ENCODE assay signal across 12 cellular contexts in the genomic region with DNA sequence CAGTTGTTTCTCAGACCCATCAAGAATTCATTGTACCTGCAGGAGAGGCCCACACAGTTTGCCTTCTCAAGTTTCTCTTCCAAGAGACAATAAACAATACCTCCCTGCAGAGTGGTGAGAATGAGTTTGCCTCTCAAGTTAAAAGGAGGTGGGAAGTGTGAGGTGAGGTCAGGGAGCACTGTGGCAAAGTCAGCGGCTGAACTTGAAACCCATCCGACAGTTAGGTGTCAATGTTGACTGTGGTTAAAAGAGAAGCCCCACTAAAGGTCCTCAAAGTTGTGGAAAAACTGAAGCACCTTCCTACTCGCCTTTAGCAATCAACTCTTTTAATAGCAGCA.
A peak's percentile ranks its signal among the peaks of the same experiment; 100 is the strongest.
DNase-seq lines count a peak whose midpoint lies in the region; ATAC-seq and TF ChIP-seq lines count a peak whose summit lies in the region.
"Had no signal": no experiment of that assay in that cellular context is flagged by ENCODE, and none has a peak within 500 bp of the region (broad histone marks: within the 10 kb centered on the region; RNA-seq: fewer than 3 reads in every experiment).

No MANE protein-coding gene starts in this region.

- WGBS in iPS DF 6.9 (ENCODE audit: insufficient coverage, insufficient read length), result no CpG with 5 or more reads among the region's 3 CpGs

- H3K27me3 Mint-ChIP-seq in activated naive CD4-positive, alpha-beta T cell treated with anti-CD3 and anti-CD28 coated beads for 36 hours (ENCODE audit: low read depth), result peaks cover 22% of the 10 kb centered on the region
- no peaks in the 10 kb centered on the region for H3K27me3 Mint-ChIP-seq in activated naive CD4-positive, alpha-beta T cell treated with anti-CD3 and anti-CD28 coated beads, Interleukin-2, amount 10 ng/mL, durations not matched to agents 7 days and 5 days

- CTCF ChIA-PET in activated naive CD4-positive, alpha-beta T cell treated with anti-CD3 and anti-CD28 coated beads for 36 hours (lab: Charles Lee), result no interaction called here
- CTCF ChIA-PET in activated naive CD4-positive, alpha-beta T cell treated with anti-CD3 and anti-CD28 coated beads, Interleukin-2, amount 10 ng/mL, durations not matched to agents 7 days and 5 days (lab: Charles Lee), result no interaction called here

- no peaks in the 10 kb centered on the region for H3K36me3 Mint-ChIP-seq in activated naive CD4-positive, alpha-beta T cell treated with anti-CD3 and anti-CD28 coated beads for 36 hours (ENCODE audit: low read depth)
- no peaks in the 10 kb centered on the region for H3K36me3 Mint-ChIP-seq in activated naive CD4-positive, alpha-beta T cell treated with anti-CD3 and anti-CD28 coated beads, Interleukin-2, amount 10 ng/mL, durations not matched to agents 7 days and 5 days

- no peaks in the 10 kb centered on the region for H3K27me3 ChIP-seq in iPS DF 6.9 (ENCODE audit: control insufficient read depth, insufficient read depth, low read length)
- no peaks in the 10 kb centered on the region for H3K27me3 ChIP-seq in left lung
- H3K27me3 ChIP-seq: stomach had no signal

- H3K27ac ChIP-seq in iPS DF 6.9 (ENCODE audit: low read length) (no peak overlapping the region), left lung (no peak overlapping the region)
- H3K27ac ChIP-seq: stomach had no signal

- peaks cover 14% of the 10 kb centered on the region for H3K4me1 Mint-ChIP-seq in activated naive CD4-positive, alpha-beta T cell treated with anti-CD3 and anti-CD28 coated beads for 36 hours (ENCODE audit: low read depth)
- H3K4me1 Mint-ChIP-seq in activated naive CD4-positive, alpha-beta T cell treated with anti-CD3 and anti-CD28 coated beads, Interleukin-2, amount 10 ng/mL, durations not matched to agents 7 days and 5 days, result no peaks in the 10 kb centered on the region

- H3K4me3 ChIP-seq in iPS DF 6.9 (ENCODE audit: low read length) (no peak overlapping the region), left lung (no peak overlapping the region)
- H3K4me3 ChIP-seq: stomach had no signal

- peak; percentile 40 for DNase-seq in activated naive CD4-positive, alpha-beta T cell treated with anti-CD3 and anti-CD28 coated beads for 36 hours
- DNase-seq in activated naive CD4-positive, alpha-beta T cell treated with anti-CD3 and anti-CD28 coated beads, Interleukin-2, amount 10 ng/mL, durations not matched to agents 7 days and 5 days, result no peak
- DNase-seq in NCI-H2107 treated with DMSO at 0.1 percent for 48 hours (lab: John Stamatoyannopoulos, UW; ENCODE audit: unreplicated experiment) (peak; percentile 70), iPS DF 6.9 (ENCODE audit: low read depth, low spot score) (peak; percentile 64), left lung (no peak), left ventricle myocardium superior (no peak)
- DNase-seq in stimulated activated CD8-positive, alpha-beta memory T cell treated with anti-CD3 and anti-CD28 coated beads, Interleukin-7, amount 100 ng/mL, for 48 hours (ENCODE audit: extremely low read depth in 1 of 2, low read depth in 1 of 2), result peak; percentile 22 to 40
- DNase-seq: midbrain, NCI-H187, stomach had no signal

- no peaks in the 10 kb centered on the region for H3K9me3 Mint-ChIP-seq in activated naive CD4-positive, alpha-beta T cell treated with anti-CD3 and anti-CD28 coated beads for 36 hours
- no peaks in the 10 kb centered on the region for H3K9me3 Mint-ChIP-seq in activated naive CD4-positive, alpha-beta T cell treated with anti-CD3 and anti-CD28 coated beads, Interleukin-2, amount 10 ng/mL, durations not matched to agents 7 days and 5 days

- H3K36me3 ChIP-seq in iPS DF 6.9 (ENCODE audit: control insufficient read depth, insufficient read depth, low read length), result no peaks in the 10 kb centered on the region
- H3K36me3 ChIP-seq in left lung, result no peaks in the 10 kb centered on the region
- H3K36me3 ChIP-seq: stomach had no signal

- H3K4me1 ChIP-seq in iPS DF 6.9 (ENCODE audit: control insufficient read depth, insufficient read depth, low read length) (peaks cover 3% of the 10 kb centered on the region; the same call in 1 of the 2 replicates), left lung (no peaks in the 10 kb centered on the region)

- no peak overlapping the region for H3K4me3 Mint-ChIP-seq in activated naive CD4-positive, alpha-beta T cell treated with anti-CD3 and anti-CD28 coated beads for 36 hours
- no peak overlapping the region for H3K4me3 Mint-ChIP-seq in activated naive CD4-positive, alpha-beta T cell treated with anti-CD3 and anti-CD28 coated beads, Interleukin-2, amount 10 ng/mL, durations not matched to agents 7 days and 5 days

- ATAC-seq in left lung (no peak), GM18519 (IDR thresholded peaks at IDR 0.05; ENCODE audit: low FRiP score, unreplicated experiment) (no peak), left ventricle myocardium superior (no peak)
- ATAC-seq: Right ventricle myocardium inferior had no signal

- TF ChIP-seq CTCF in left lung (IDR thresholded peaks at IDR 0.05), result no peak

- H3K9me3 ChIP-seq in iPS DF 6.9 (ENCODE audit: control insufficient read depth, insufficient read depth, low read length), result no peaks in the 10 kb centered on the region
- no peaks in the 10 kb centered on the region for H3K9me3 ChIP-seq in left lung
- H3K9me3 ChIP-seq: stomach had no signal

- intact Hi-C loops in activated naive CD4-positive, alpha-beta T cell treated with anti-CD3 and anti-CD28 coated beads for 36 hours (cut with micrococcal nuclease), result loop anchor here (2.0 kb wide), 3 partner anchors 62 to 170 kb away; a partner anchor contains a TSS
- intact Hi-C loops in left lung (cut with DNase I) (no loop called here), left ventricle myocardium superior (cut with micrococcal nuclease) (no loop called here)

- no peak overlapping the region for H3K27ac Mint-ChIP-seq in activated naive CD4-positive, alpha-beta T cell treated with anti-CD3 and anti-CD28 coated beads for 36 hours
- H3K27ac Mint-ChIP-seq in activated naive CD4-positive, alpha-beta T cell treated with anti-CD3 and anti-CD28 coated beads, Interleukin-2, amount 10 ng/mL, durations not matched to agents 7 days and 5 days, result no peak overlapping the region

Comparison
In these comparisons a context has a peak if more than half of its experiments do, and no peak if none do; other contexts are left out.
1. DNase-seq: peak in activated naive CD4-positive, alpha-beta T cell treated with anti-CD3 and anti-CD28 coated beads for 36 hours (single experiment), NCI-H2107 treated with DMSO at 0.1 percent for 48 hours (single experiment), iPS DF 6.9 (single experiment) and stimulated activated CD8-positive, alpha-beta memory T cell treated with anti-CD3 and anti-CD28 coated beads, Interleukin-7, amount 100 ng/mL, for 48 hours (2 of 2); none in activated naive CD4-positive, alpha-beta T cell treated with anti-CD3 and anti-CD28 coated beads, Interleukin-2, amount 10 ng/mL, durations not matched to agents 7 days and 5 days (single experiment), left lung (0 of 2) and left ventricle myocardium superior (single experiment).